Comparison of ENCODE assay signal across 32 cellular contexts in genomic region chr6:15577550-15578171, GRCh38.
DNase-seq lines count a peak whose midpoint lies in the region; ATAC-seq, FAIRE-seq and TF ChIP-seq lines count a peak whose summit lies in the region.
"Had no signal": no experiment of that assay in that cellular context is flagged by ENCODE, and none has a peak within 500 bp of the region (broad histone marks: within the 10 kb centered on the region; RNA-seq: fewer than 3 reads in every experiment).

No MANE protein-coding gene starts in this region.

- H4K8ac ChIP-seq in H1 (ENCODE audit: extremely low read depth, insufficient read depth, low read length) = no peak overlapping the region

- peak overlapping the region; percentile 34 for H3K27ac Mint-ChIP-seq in nephron progenitor cell
- H3K27ac Mint-ChIP-seq in stimulated activated memory B cell treated with anti-CD40 and anti-IgM and Interleukin-4, amounts not matched to agents 10 μg/mL and 1 μg/mL and 100 μg/mL, for 72 hours = no peak overlapping the region
- H3K27ac Mint-ChIP-seq in stimulated activated effector memory CD8-positive, alpha-beta T cell treated with anti-CD3 and anti-CD28 coated beads, Interleukin-12 subunit alpha, Interleukin-12 subunit beta, amount 100 ng/mL, for 72 hours = no peak overlapping the region
- H3K27ac Mint-ChIP-seq: activated CD8-positive, alpha-beta T cell treated with anti-CD3 and anti-CD28 coated beads, Interleukin-2, amount 10 ng/mL, durations not matched to agents 7 days and 5 days; activated T-helper 2 cell treated with anti-CD3 and anti-CD28 coated beads, Interferon-gamma antibody, Interleukin-2, Interleukin-4, amounts not matched to agents 10 μg/mL and 5 μg/mL and 100 μg/mL, durations not matched to agents 14 hours and 24 hours and 36 hours; progenitor cell of endocrine pancreas had no signal

- TF ChIP-seq CTCF in H1 (IDR thresholded peaks at IDR 0.05; ENCODE audit: control extremely low read depth in 1 of 3, insufficient read depth in 1 of 3, low read depth in 1 of 3, low read length in 3 of 3) = no peak
- no peak for TF ChIP-seq CTCF in nephron progenitor cell (IDR thresholded peaks at IDR 0.05)

- H3K23me2 ChIP-seq in H1 (ENCODE audit: low read depth, low read length) = no peaks in the 10 kb centered on the region

- peaks cover 15% of the 10 kb centered on the region for H3K36me3 Mint-ChIP-seq in nephron progenitor cell (ENCODE audit: low read depth)
- H3K36me3 Mint-ChIP-seq in stimulated activated memory B cell treated with anti-CD40 and anti-IgM and Interleukin-4, amounts not matched to agents 10 μg/mL and 1 μg/mL and 100 μg/mL, for 72 hours = peaks cover 45% of the 10 kb centered on the region
- H3K36me3 Mint-ChIP-seq in stimulated activated effector memory CD8-positive, alpha-beta T cell treated with anti-CD3 and anti-CD28 coated beads, Interleukin-12 subunit alpha, Interleukin-12 subunit beta, amount 100 ng/mL, for 72 hours = no peaks in the 10 kb centered on the region

- 0 out of 2 replicates have a peak overlapping the region, but pooled peaks have one; percentile 51 for H2BK12ac ChIP-seq in H1 (ENCODE audit: low read depth, low read length)

- no peak overlapping the region for H3K9ac ChIP-seq in H1 (replicated peaks in 1 of 4; ENCODE audit: extremely low read depth in 1 of 4, low read depth in 3 of 4, low read length in 3 of 4)
- H3K9ac ChIP-seq: BLaER1 had no signal

- H3K4me3 Mint-ChIP-seq in nephron progenitor cell = no peak overlapping the region
- H3K4me3 Mint-ChIP-seq in stimulated activated memory B cell treated with anti-CD40 and anti-IgM and Interleukin-4, amounts not matched to agents 10 μg/mL and 1 μg/mL and 100 μg/mL, for 72 hours = no peak overlapping the region
- H3K4me3 Mint-ChIP-seq in stimulated activated effector memory CD8-positive, alpha-beta T cell treated with anti-CD3 and anti-CD28 coated beads, Interleukin-12 subunit alpha, Interleukin-12 subunit beta, amount 100 ng/mL, for 72 hours = no peak overlapping the region
- H3K4me3 Mint-ChIP-seq: activated CD8-positive, alpha-beta T cell treated with anti-CD3 and anti-CD28 coated beads, Interleukin-2, amount 10 ng/mL, durations not matched to agents 7 days and 5 days; H9 had no signal

- peaks cover 0 to 4% of the 10 kb centered on the region in 2 experiments for H4K20me1 ChIP-seq in H1 (replicated peaks in 1 of 2; ENCODE audit: control insufficient read depth in 1 of 2, insufficient read depth in 2 of 2, low read length in 2 of 2)

- TF ChIP-seq RAD21 in H1 (IDR thresholded peaks at IDR 0.05 in 1 of 2, conservative IDR thresholded peaks at IDR 0.05 in 1 of 2; ENCODE audit: low read depth in 2 of 2, low read length in 2 of 2) = no peak

- WGBS in H1 (ENCODE audit: extremely low coverage in 1 of 2, insufficient coverage in 1 of 2, insufficient read length in 1 of 2, insufficient replicate concordance in 2 of 2, low coverage in 1 of 2, low lambda C conversion rate in 2 of 2, missing lambda C conversion rate in 1 of 2), 2 experiments = 88% methylated on average over 7 of the region's 7 CpGs; no CpG with 5 or more reads in 1 of the 2 experiments

- H4K91ac ChIP-seq in H1 (replicated peaks; ENCODE audit: insufficient read length, low read length) = no peak overlapping the region

- no peaks in the 10 kb centered on the region for H3K79me2 ChIP-seq in H1 (ENCODE audit: control insufficient read depth in 1 of 2, insufficient read depth in 2 of 2, low read length in 2 of 2)

- no peak overlapping the region for H2BK20ac ChIP-seq in H1 (ENCODE audit: low read length)

- no peak for TF ChIP-seq EP300 in H1 (IDR thresholded peaks at IDR 0.05; ENCODE audit: borderline replicate concordance in 1 of 2, low read depth in 2 of 2, low read length in 2 of 2)

- no peak overlapping the region for H2BK120ac ChIP-seq in H1 (replicated peaks; ENCODE audit: low read depth, low read length)

- no peak for TF ChIP-seq POLR2A in H1 (IDR thresholded peaks at IDR 0.05; ENCODE audit: control extremely low read depth in 1 of 2, low read depth in 2 of 2, low read length in 2 of 2)

- no peak overlapping the region for H3K14ac ChIP-seq in H1 (ENCODE audit: insufficient read length)

- FAIRE-seq in H1 (lab: Jason Lieb, UNC) = no peak
- FAIRE-seq: keratinocyte had no signal

- H3K9me3 Mint-ChIP-seq in nephron progenitor cell = no peaks in the 10 kb centered on the region
- no peaks in the 10 kb centered on the region for H3K9me3 Mint-ChIP-seq in stimulated activated memory B cell treated with anti-CD40 and anti-IgM and Interleukin-4, amounts not matched to agents 10 μg/mL and 1 μg/mL and 100 μg/mL, for 72 hours
- H3K9me3 Mint-ChIP-seq in stimulated activated effector memory CD8-positive, alpha-beta T cell treated with anti-CD3 and anti-CD28 coated beads, Interleukin-12 subunit alpha, Interleukin-12 subunit beta, amount 100 ng/mL, for 72 hours = no peaks in the 10 kb centered on the region
- H3K9me3 Mint-ChIP-seq: activated T-helper 2 cell treated with anti-CD3 and anti-CD28 coated beads, Interferon-gamma antibody, Interleukin-2, Interleukin-4, amounts not matched to agents 10 μg/mL and 5 μg/mL and 100 μg/mL, durations not matched to agents 14 hours and 24 hours and 36 hours had no signal

- no peak for ATAC-seq in stimulated activated memory B cell treated with anti-CD40 and anti-IgM and Interleukin-4, amounts not matched to agents 10 μg/mL and 1 μg/mL and 100 μg/mL, for 72 hours
- no peak for ATAC-seq in GM19351 (IDR thresholded peaks at IDR 0.05; ENCODE audit: unreplicated experiment)
- ATAC-seq in stimulated activated effector memory CD8-positive, alpha-beta T cell treated with anti-CD3 and anti-CD28 coated beads, Interleukin-12 subunit alpha, Interleukin-12 subunit beta, amount 100 ng/mL, for 72 hours = no peak
- ATAC-seq: activated CD8-positive, alpha-beta T cell treated with anti-CD3 and anti-CD28 coated beads, Interleukin-2, amount 10 ng/mL, durations not matched to agents 7 days and 5 days; left ventricle myocardium superior; Right ventricle myocardium inferior had no signal

- H2BK15ac ChIP-seq in H1 (ENCODE audit: low read length) = peak overlapping the region; percentile 32; the same call in 1 of the 2 replicates

- H3K79me1 ChIP-seq in H1 (ENCODE audit: low read depth, low read length) = no peaks in the 10 kb centered on the region

- H3K4ac ChIP-seq in H1 (replicated peaks; ENCODE audit: insufficient read length, low read depth, low read length) = no peak overlapping the region

- DNase-seq in DMS53 (lab: John Stamatoyannopoulos, UW) = peak; percentile 66
- DNase-seq in MG63 = peak; percentile 5
- no peak for DNase-seq in H1 (ENCODE audit: low read depth in 1 of 2, low spot score in 2 of 2)
- no peak for DNase-seq in nephron progenitor cell
- no peak for DNase-seq in stimulated activated effector memory CD8-positive, alpha-beta T cell treated with anti-CD3 and anti-CD28 coated beads, Interleukin-12 subunit alpha, Interleukin-12 subunit beta, amount 100 ng/mL, for 72 hours (ENCODE audit: low spot score in 2 of 2)
- no peak for DNase-seq in NK-92 treated with Interleukin-12 subunit alpha and Interleukin-12 subunit beta, amount 100 ng/mL, for 24 hours (lab: John Stamatoyannopoulos, UW)
- DNase-seq: activated CD4-positive, alpha-beta T cell treated with anti-CD3 and anti-CD28 coated beads for 1 hour; activated CD8-positive, alpha-beta T cell treated with anti-CD3 and anti-CD28 coated beads, Interleukin-2, amount 10 ng/mL, durations not matched to agents 7 days and 5 days; activated naive CD4-positive, alpha-beta T cell treated with anti-CD3 and anti-CD28 coated beads, Interleukin-2, amount 50 U/mL, for 16 hours; aorta; effector CD8-positive, alpha-beta T cell; erythroblast; GDM1; H9; KBM-7; left ventricle myocardium superior; NCI-H1436; NCI-H2081 treated with DMSO at 0.1 percent for 48 hours; NCI-H2227 treated with DMSO at 0.1 percent for 48 hours; NCI-H526; PC-9; right lobe of liver; stimulated activated CD4-positive, alpha-beta T cell treated with anti-CD3 and anti-CD28 coated beads, Interleukin-2, amount 100 ng/mL, for 48 hours; tibial artery had no signal

- H3K4me2 ChIP-seq in H1 (ENCODE audit: insufficient read depth in 1 of 2, low read depth in 2 of 2, low read length in 2 of 2) = peak overlapping the region in 1 of 2 experiments; percentile 26; a peak in 2 of 4 replicates
- H3K4me2 ChIP-seq: BLaER1, PC-9 had no signal

- no peak overlapping the region for H2AK5ac ChIP-seq in H1 (ENCODE audit: low read depth, low read length)

- peak overlapping the region; percentile 46; the same call in 1 of the 2 replicates for H2BK5ac ChIP-seq in H1 (ENCODE audit: low read depth, low read length)

- no peak overlapping the region for H3K56ac ChIP-seq in H1 (replicated peaks; ENCODE audit: insufficient read length, low read depth, low read length)

- peaks cover 0 to 15% (median 7%) of the 10 kb centered on the region in 4 experiments; a peak in 5 of 7 replicates for H3K4me1 ChIP-seq in H1 (replicated peaks in 1 of 4; ENCODE audit: control insufficient read depth in 3 of 4, insufficient read depth in 4 of 4, low read length in 3 of 4)
- H3K4me1 ChIP-seq: right lobe of liver, tibial artery had no signal

- CTCF ChIA-PET in H1 (lab: Charles Lee; ENCODE audit: partially characterized antibody) = interaction anchor here (0.7 to 0.9 kb wide), 3 partner anchors 13 to 65 kb away, joined by 3 to 4 read pairs (median 3); no protein-coding TSS in a partner anchor

- H3K27me3 Mint-ChIP-seq in nephron progenitor cell (ENCODE audit: low read depth, poor library complexity) = no peaks in the 10 kb centered on the region
- H3K27me3 Mint-ChIP-seq in stimulated activated memory B cell treated with anti-CD40 and anti-IgM and Interleukin-4, amounts not matched to agents 10 μg/mL and 1 μg/mL and 100 μg/mL, for 72 hours = no peaks in the 10 kb centered on the region
- H3K27me3 Mint-ChIP-seq: progenitor cell of endocrine pancreas had no signal

- H3K9me3 ChIP-seq in MG63 (no peaks in the 10 kb centered on the region), H1 (ENCODE audit: insufficient read depth in 2 of 2, low read depth in 1 of 2, low read length in 1 of 2) (no peaks in the 10 kb centered on the region)
- H3K9me3 ChIP-seq: right lobe of liver, tibial artery had no signal

- H4K5ac ChIP-seq in H1 (ENCODE audit: insufficient read length, low read depth, low read length) = no peak overlapping the region

- H3K23ac ChIP-seq in H1 (ENCODE audit: insufficient read length) = no peak overlapping the region

- H3K36me3 ChIP-seq in MG63 (no peaks in the 10 kb centered on the region), H1 (ENCODE audit: control insufficient read depth in 2 of 4, insufficient read depth in 4 of 4, low read length in 3 of 4) (no peaks in the 10 kb centered on the region)
- H3K36me3 ChIP-seq: right lobe of liver, tibial artery had no signal

- POLR2A ChIA-PET in H1 (lab: Charles Lee; ENCODE audit: partially characterized antibody) = interaction anchor here (0.8 to 1.3 kb wide), 2 partner anchors 27 to 63 kb away, joined by 3 read pairs; no protein-coding TSS in a partner anchor

- no peak overlapping the region for H3K18ac ChIP-seq in H1 (ENCODE audit: extremely low read depth, low read length)

- H3K27ac ChIP-seq in H1 (ENCODE audit: low read depth, low read length) = no peak overlapping the region
- H3K27ac ChIP-seq: BLaER1, coronary artery, PC-9, right lobe of liver, tibial artery had no signal

- no peak overlapping the region for H2AFZ ChIP-seq in H1 (ENCODE audit: low read length)
- H2AFZ ChIP-seq: PC-9 had no signal

- no peaks in the 10 kb centered on the region for H3K27me3 ChIP-seq in MG63
- no peaks in the 10 kb centered on the region for H3K27me3 ChIP-seq in H1 (replicated peaks in 1 of 4; ENCODE audit: control insufficient read depth in 3 of 4, extremely low read depth in 1 of 4, insufficient read depth in 3 of 4, low read length in 3 of 4)
- H3K27me3 ChIP-seq: BLaER1, right lobe of liver, tibial artery had no signal

- H3K4me1 Mint-ChIP-seq in nephron progenitor cell = peaks cover 48% of the 10 kb centered on the region
- peaks cover 39% of the 10 kb centered on the region for H3K4me1 Mint-ChIP-seq in stimulated activated memory B cell treated with anti-CD40 and anti-IgM and Interleukin-4, amounts not matched to agents 10 μg/mL and 1 μg/mL and 100 μg/mL, for 72 hours
- H3K4me1 Mint-ChIP-seq in stimulated activated effector memory CD8-positive, alpha-beta T cell treated with anti-CD3 and anti-CD28 coated beads, Interleukin-12 subunit alpha, Interleukin-12 subunit beta, amount 100 ng/mL, for 72 hours = peaks cover 26% of the 10 kb centered on the region

- H3K4me3 ChIP-seq in MG63 (no peak overlapping the region), H1 (ENCODE audit: extremely low read depth in 1 of 4, insufficient read depth in 2 of 4, low read depth in 3 of 4, low read length in 4 of 4) (no peak overlapping the region)
- H3K4me3 ChIP-seq: BLaER1, coronary artery, PC-9, right lobe of liver, tibial artery had no signal

Comparison
In these comparisons a context has a peak if more than half of its experiments do, and no peak if none do; other contexts are left out.
1. DNase-seq: peak in DMS53 (single experiment) and MG63 (single experiment); none in H1 (0 of 2), nephron progenitor cell (single experiment), stimulated activated effector memory CD8-positive, alpha-beta T cell treated with anti-CD3 and anti-CD28 coated beads, Interleukin-12 subunit alpha, Interleukin-12 subunit beta, amount 100 ng/mL, for 72 hours (0 of 2) and NK-92 treated with Interleukin-12 subunit alpha and Interleukin-12 subunit beta, amount 100 ng/mL, for 24 hours (single experiment).